ENCODE assay signal across 10 cellular contexts in genomic region chr17:48609754-48610281, GRCh38. TPM values are rescaled to one million over a fixed set of nuclear protein-coding genes. Genes with fewer than 3 reads are reported as not detected.
A peak's percentile ranks its signal among the peaks of the same experiment; 100 is the strongest.
DNase-seq lines count a peak whose midpoint lies in the region; ATAC-seq and TF ChIP-seq lines count a peak whose summit lies in the region.
"Had no signal": no experiment of that assay in that cellular context is flagged by ENCODE, and none has a peak within 500 bp of the region (broad histone marks: within the 10 kb centered on the region; RNA-seq: fewer than 3 reads in every experiment).

No MANE protein-coding gene starts in this region.

- H2BK5ac ChIP-seq in trophoblast cell (ENCODE audit: low read depth, low read length, poor library complexity): peak overlapping the region; percentile 61

- H3K4me2 ChIP-seq in trophoblast cell (ENCODE audit: low read length): peak overlapping the region; percentile 86

- no peak for ATAC-seq in GM18870 (IDR thresholded peaks at IDR 0.05; ENCODE audit: unreplicated experiment)

- no peak overlapping the region for H3K18ac ChIP-seq in trophoblast cell (ENCODE audit: low read length)

- no CpG with 5 or more reads among the region's 15 CpGs for WGBS in trophoblast cell (ENCODE audit: extremely low coverage, insufficient coverage, insufficient read length)

- peak overlapping the region; percentile 79 for H4K12ac ChIP-seq in trophoblast cell (ENCODE audit: low read depth, low read length)

- H3K79me1 ChIP-seq in trophoblast cell (ENCODE audit: low read length): peaks cover 18% of the 10 kb centered on the region

- H4K8ac ChIP-seq in trophoblast cell (ENCODE audit: low read depth, low read length): peak overlapping the region; percentile 98

- intact Hi-C loops in dorsolateral prefrontal cortex (cut with DNase I): loop anchor here (10.0 kb wide), 4 partner anchors 115 to 475 kb away; no protein-coding TSS in a partner anchor

- H3K4me1 ChIP-seq in trophoblast cell (ENCODE audit: control insufficient read depth in 1 of 2, insufficient read depth in 2 of 2, low read length in 2 of 2): peaks cover 13 to 14% of the 10 kb centered on the region in 2 experiments

- no peak overlapping the region for H2BK120ac ChIP-seq in trophoblast cell (ENCODE audit: insufficient read depth, low read length, poor library complexity)

- peaks cover 2% of the 10 kb centered on the region for H3K9me3 ChIP-seq in trophoblast cell (ENCODE audit: insufficient read depth, low read depth, low read length)

- H3K27me3 ChIP-seq in dorsolateral prefrontal cortex: peaks cover 18 to 100% (median 100%) of the 10 kb centered on the region in 45 donors
- peaks cover 33% of the 10 kb centered on the region for H3K27me3 ChIP-seq in trophoblast cell (ENCODE audit: insufficient read depth, low read length)

- no peaks in the 10 kb centered on the region for H3K36me3 ChIP-seq in trophoblast cell (ENCODE audit: control insufficient read depth in 1 of 2, insufficient read depth in 2 of 2, low read length in 2 of 2)

- peak; percentile 20 for DNase-seq in Caki2 (ENCODE audit: low read depth)
- DNase-seq in NCI-H146 treated with DMSO at 0.1 percent for 48 hours (lab: John Stamatoyannopoulos, UW; ENCODE audit: unreplicated experiment): peak; percentile 36
- DNase-seq in dorsolateral prefrontal cortex: no peak
- DNase-seq in trophoblast cell: no peak
- no peak for DNase-seq in H4 (ENCODE audit: low spot score)
- DNase-seq in DMS153 treated with DMSO at 0.1 percent for 48 hours (lab: John Stamatoyannopoulos, UW; ENCODE audit: unreplicated experiment): no peak
- no peak for DNase-seq in GM10266 (ENCODE audit: extremely low spot score)
- DNase-seq: stimulated activated CD4-positive, alpha-beta T cell treated with anti-CD3 and anti-CD28 coated beads, Interleukin-4, amount 100 ng/mL, for 4 hours had no signal

- peak overlapping the region; percentile 84 for H2AFZ ChIP-seq in trophoblast cell (ENCODE audit: insufficient read depth, low read length, poor library complexity)

- no peak for TF ChIP-seq CTCF in dorsolateral prefrontal cortex (IDR thresholded peaks at IDR 0.05 in 54 of 56, conservative IDR thresholded peaks at IDR 0.05 in 2 of 56; ENCODE audit: low read depth in 1 of 56, partially characterized antibody in 56 of 56)
- no peak for TF ChIP-seq CTCF in GM10266 (IDR thresholded peaks at IDR 0.05; ENCODE audit: control insufficient read depth, insufficient read depth, low read depth, missing control alignments)

- no peak overlapping the region for H3K27ac ChIP-seq in dorsolateral prefrontal cortex
- H3K27ac ChIP-seq in trophoblast cell (ENCODE audit: low read depth, low read length): peak overlapping the region; percentile 61
- H3K27ac ChIP-seq: HL-60 had no signal

- H3K4me3 ChIP-seq in dorsolateral prefrontal cortex (peak overlapping the region in 32 of 59 donors; percentile 0 to 59 (median 44)), trophoblast cell (ENCODE audit: low read depth, low read length) (peak overlapping the region; percentile 71)

- H3K9ac ChIP-seq in trophoblast cell (ENCODE audit: low read length): no peak overlapping the region

- peak overlapping the region; percentile 84 for H3K14ac ChIP-seq in trophoblast cell (ENCODE audit: low read length)

- no peak overlapping the region for H3K23ac ChIP-seq in trophoblast cell (ENCODE audit: low read length)

- H3K4ac ChIP-seq in trophoblast cell (ENCODE audit: low read depth, low read length): no peak overlapping the region

- in situ Hi-C loops in Caki2 (cut with HindIII; ENCODE audit: low pct_unique_long_range_greater_than_20kb, low sequenced_read_pairs): no loop called here

- H3K79me2 ChIP-seq in trophoblast cell (ENCODE audit: control insufficient read depth, insufficient read depth, low read length, poor library complexity): peaks cover 5% of the 10 kb centered on the region

- H2BK12ac ChIP-seq in trophoblast cell (ENCODE audit: low read length): no peak overlapping the region

- peak overlapping the region; percentile 90 for H4K91ac ChIP-seq in trophoblast cell (ENCODE audit: low read depth, low read length)

- no peak overlapping the region for H2AK5ac ChIP-seq in trophoblast cell (ENCODE audit: low read length)

RNA-seq across cellular contexts. Expression of gene HOXB7, which starts 1.0 kb away (rescaled TPM):
- 21.5 and 29.0 TPM in 2 replicates for total RNA-seq in Caki2 (2014; rRNA removed; shearing (Covaris generic); ENCODE audit: low replicate concordance)
- total RNA-seq in dorsolateral prefrontal cortex: under 1 TPM in 7 of 120 experiments, not detected in 113; 0.37 to 0.69 (median 0.42) TPM
- 9.6 and 9.8 TPM in 2 replicates for polyA plus RNA-seq in trophoblast cell (2013)
- 21.2 and 22.4 TPM in 2 replicates for total RNA-seq in H4 (2014; rRNA removed; shearing (Covaris generic))

RNA-seq across cellular contexts. Expression of gene HOXB6, which starts 5.0 kb away (rescaled TPM):
- total RNA-seq in Caki2 (2014; rRNA removed; shearing (Covaris generic); ENCODE audit: low replicate concordance): 5.4 and 8.7 TPM in 2 replicates
- total RNA-seq in dorsolateral prefrontal cortex: under 1 TPM in 4 of 120 experiments, not detected in 116; 0.26 to 0.35 (median 0.29) TPM
- 10.6 and 10.9 TPM in 2 replicates for polyA plus RNA-seq in trophoblast cell (2013)
- 1.4 and 3.1 TPM in 2 replicates for total RNA-seq in H4 (2014; rRNA removed; shearing (Covaris generic))

RNA-seq across cellular contexts. Expression of gene HOXB8, which starts 5.3 kb away (rescaled TPM):
- 0.47 TPM in 1 of 2 replicates, not detected in the other for total RNA-seq in Caki2 (2014; rRNA removed; shearing (Covaris generic); ENCODE audit: low replicate concordance)
- total RNA-seq in dorsolateral prefrontal cortex: not detected
- 2.4 and 2.5 TPM in 2 replicates for polyA plus RNA-seq in trophoblast cell (2013)
- 1.2 and 6.3 TPM in 2 replicates for total RNA-seq in H4 (2014; rRNA removed; shearing (Covaris generic))

RNA-seq across cellular contexts. Expression of gene HOXB5, which starts 16.2 kb away (rescaled TPM):
- not detected in 2 replicates for total RNA-seq in Caki2 (2014; rRNA removed; shearing (Covaris generic); ENCODE audit: low replicate concordance)
- under 1 TPM in 1 of 120 experiments, not detected in 119; 0.23 TPM for total RNA-seq in dorsolateral prefrontal cortex
- 3.2 and 3.5 TPM in 2 replicates for polyA plus RNA-seq in trophoblast cell (2013)
- 0.43 TPM in 1 of 2 replicates, not detected in the other for total RNA-seq in H4 (2014; rRNA removed; shearing (Covaris generic))

RNA-seq across cellular contexts. Expression of gene HOXB9, which starts 16.3 kb away (rescaled TPM):
- 0.84 and 2.1 TPM in 2 replicates for total RNA-seq in Caki2 (2014; rRNA removed; shearing (Covaris generic); ENCODE audit: low replicate concordance)
- total RNA-seq in dorsolateral prefrontal cortex: not detected
- polyA plus RNA-seq in trophoblast cell (2013): 0.99 and 1.1 TPM in 2 replicates
- total RNA-seq in H4 (2014; rRNA removed; shearing (Covaris generic)): 23.1 and 26.1 TPM in 2 replicates

Comparison
In these comparisons a context has a peak if more than half of its experiments do, and no peak if none do; other contexts are left out.
1. DNase-seq: peak in Caki2 (single experiment) and NCI-H146 treated with DMSO at 0.1 percent for 48 hours (single experiment); none in dorsolateral prefrontal cortex (0 of 10), trophoblast cell (0 of 2), H4 (single experiment), DMS153 treated with DMSO at 0.1 percent for 48 hours (single experiment) and GM10266 (single experiment).
2. RNA of gene HOXB7, which starts 1.0 kb away (total RNA-seq): 21.5 to 29.0 TPM in Caki2 and 21.2 to 22.4 TPM in H4; 0.37 to 0.69 TPM in dorsolateral prefrontal cortex; every median in the first group is over 10 times any median in the second.